ENCODE assay signal across 28 cellular contexts in the genomic region with DNA sequence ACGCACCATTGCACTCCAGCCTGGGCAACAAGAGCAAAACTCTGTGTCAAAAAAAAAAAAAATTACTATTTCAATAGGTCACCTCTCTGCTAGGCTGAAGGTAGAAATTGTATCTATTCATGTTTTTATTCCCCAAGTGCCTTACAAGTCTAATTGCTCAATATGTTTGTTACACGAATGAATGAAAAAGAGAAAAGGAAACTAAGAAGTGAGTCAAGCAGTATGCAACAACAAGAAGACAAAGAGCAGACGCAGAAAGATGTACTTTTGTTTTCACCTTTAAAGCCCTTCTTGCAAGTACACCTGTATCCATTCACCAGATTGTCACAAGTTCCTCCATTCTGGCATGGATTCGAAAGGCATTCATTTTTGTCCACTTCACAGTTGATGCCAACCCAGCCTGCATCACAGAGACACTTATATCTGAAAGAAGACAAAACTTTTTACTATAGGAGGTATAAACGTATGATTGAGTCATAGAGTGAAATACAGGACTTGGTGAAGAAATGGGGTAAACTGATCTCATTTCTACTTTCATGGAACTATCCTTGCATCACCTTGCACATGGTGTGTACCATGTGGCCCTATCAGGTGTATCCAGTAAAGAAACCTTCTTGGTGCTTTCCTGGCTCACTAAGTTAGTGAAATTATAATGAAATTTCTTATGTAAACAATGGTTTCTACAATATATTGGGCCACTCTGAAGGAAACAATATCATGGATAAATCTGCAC. TPM values are rescaled to one million over a fixed set of nuclear protein-coding genes. Genes with fewer than 3 reads are reported as not detected.
"Had no signal": no experiment of that assay in that cellular context is flagged by ENCODE, and none has a peak within 500 bp of the region (broad histone marks: within the 10 kb centered on the region; RNA-seq: fewer than 3 reads in every experiment).

No MANE protein-coding gene starts in this region.

- H3K4me1 ChIP-seq: foreskin keratinocyte, neural progenitor cell, upper lobe of right lung had no signal

- H3K36me3 ChIP-seq: neural progenitor cell had no signal

- H3K9me3 Mint-ChIP-seq: activated CD4-positive, alpha-beta T cell treated with anti-CD3 and anti-CD28 coated beads, Interleukin-2, amount 10 ng/mL, durations not matched to agents 7 days and 5 days; activated naive CD4-positive, alpha-beta T cell treated with anti-CD3 and anti-CD28 coated beads, Interleukin-2, amount 50 U/mL, for 24 hours; activated T-cell treated with anti-CD3 and anti-CD28 coated beads, Interleukin-2, amount 50 U/mL, for 4 hours; immature natural killer cell; mesothelial cell of epicardium; neural progenitor cell had no signal

- H3K9me3 ChIP-seq: esophagus muscularis mucosa, heart left ventricle, upper lobe of right lung had no signal

- H3K27ac ChIP-seq: esophagus muscularis mucosa, foreskin keratinocyte, neural progenitor cell, upper lobe of right lung, VCaP had no signal

- H3K36me3 Mint-ChIP-seq: activated naive CD4-positive, alpha-beta T cell treated with anti-CD3 and anti-CD28 coated beads, Interleukin-2, amount 50 U/mL, for 24 hours had no signal

- ATAC-seq: foreskin keratinocyte; naive thymus-derived CD4-positive, alpha-beta T cell; upper lobe of right lung had no signal

- H3K4me3 ChIP-seq: esophagus muscularis mucosa, heart left ventricle, neural progenitor cell, upper lobe of right lung had no signal

- DNase-seq: activated CD4-positive, alpha-beta T cell treated with anti-CD3 and anti-CD28 coated beads, Interleukin-2, amount 10 ng/mL, durations not matched to agents 7 days and 5 days; activated CD8-positive, alpha-beta memory T cell treated with anti-CD3 and anti-CD28 coated beads, Interleukin-2, amount 50 U/mL, for 4 hours; activated effector memory CD4-positive, alpha-beta T cell treated with anti-CD3 and anti-CD28 coated beads, Interleukin-2, amount 50 U/mL, for 16 hours; activated T-cell treated with anti-CD3 and anti-CD28 coated beads, Interleukin-2, amount 50 U/mL, for 4 hours; dermis blood vessel endothelial cell; effector CD4-positive, alpha-beta T cell; foreskin keratinocyte; heart left ventricle; hypothalamus; immature natural killer cell; naive thymus-derived CD4-positive, alpha-beta T cell; occipital lobe; posterior cingulate gyrus; right cardiac atrium; stimulated activated CD4-positive, alpha-beta T cell treated with anti-CD3 and anti-CD28 coated beads, Interleukin-15, amount 100 ng/mL, for 24 hours; stimulated activated CD4-positive, alpha-beta T cell treated with anti-CD3 and anti-CD28 coated beads, Interleukin-2, amount 100 ng/mL, for 24 hours; stimulated activated naive CD4-positive, alpha-beta T cell; T-helper 9 cell; upper lobe of right lung had no signal

- H3K4me3 Mint-ChIP-seq: activated CD4-positive, alpha-beta T cell treated with anti-CD3 and anti-CD28 coated beads, Interleukin-2, amount 10 ng/mL, durations not matched to agents 7 days and 5 days; activated naive CD4-positive, alpha-beta T cell treated with anti-CD3 and anti-CD28 coated beads, Interleukin-2, amount 50 U/mL, for 24 hours; activated T-cell treated with anti-CD3 and anti-CD28 coated beads, Interleukin-2, amount 50 U/mL, for 4 hours; immature natural killer cell; mesothelial cell of epicardium; naive thymus-derived CD4-positive, alpha-beta T cell; neural progenitor cell had no signal

- H3K4me1 Mint-ChIP-seq: activated naive CD4-positive, alpha-beta T cell treated with anti-CD3 and anti-CD28 coated beads, Interleukin-2, amount 50 U/mL, for 24 hours; mesothelial cell of epicardium; neural progenitor cell had no signal

- H3K27ac Mint-ChIP-seq: activated CD4-positive, alpha-beta T cell treated with anti-CD3 and anti-CD28 coated beads, Interleukin-2, amount 10 ng/mL, durations not matched to agents 7 days and 5 days; activated naive CD4-positive, alpha-beta T cell treated with anti-CD3 and anti-CD28 coated beads, Interleukin-2, amount 50 U/mL, for 24 hours; immature natural killer cell; mesothelial cell of epicardium; neural progenitor cell had no signal

- H3K27me3 Mint-ChIP-seq: activated CD4-positive, alpha-beta T cell treated with anti-CD3 and anti-CD28 coated beads, Interleukin-2, amount 10 ng/mL, durations not matched to agents 7 days and 5 days; activated naive CD4-positive, alpha-beta T cell treated with anti-CD3 and anti-CD28 coated beads, Interleukin-2, amount 50 U/mL, for 24 hours; naive thymus-derived CD4-positive, alpha-beta T cell had no signal

- H3K27me3 ChIP-seq: esophagus muscularis mucosa, foreskin keratinocyte, heart left ventricle, neural progenitor cell, upper lobe of right lung had no signal

RNA-seq across cellular contexts. Expression of a gene that starts 57.1 kb away (rescaled TPM):
- total RNA-seq: activated CD4-positive, alpha-beta T cell treated with anti-CD3 and anti-CD28 coated beads, Interleukin-2, amount 10 ng/mL, durations not matched to agents 7 days and 5 days; activated T-cell treated with anti-CD3 and anti-CD28 coated beads, Interleukin-2, amount 50 U/mL, for 4 hours; bronchial epithelial cell; dermis blood vessel endothelial cell; esophagus muscularis mucosa; foreskin keratinocyte; heart left ventricle; kidney epithelial cell; lower leg skin; naive thymus-derived CD4-positive, alpha-beta T cell; occipital lobe; right cardiac atrium; subcutaneous adipose tissue; upper lobe of right lung had no signal
